21 cellular contexts compared by ENCODE assay signal in the genomic region with DNA sequence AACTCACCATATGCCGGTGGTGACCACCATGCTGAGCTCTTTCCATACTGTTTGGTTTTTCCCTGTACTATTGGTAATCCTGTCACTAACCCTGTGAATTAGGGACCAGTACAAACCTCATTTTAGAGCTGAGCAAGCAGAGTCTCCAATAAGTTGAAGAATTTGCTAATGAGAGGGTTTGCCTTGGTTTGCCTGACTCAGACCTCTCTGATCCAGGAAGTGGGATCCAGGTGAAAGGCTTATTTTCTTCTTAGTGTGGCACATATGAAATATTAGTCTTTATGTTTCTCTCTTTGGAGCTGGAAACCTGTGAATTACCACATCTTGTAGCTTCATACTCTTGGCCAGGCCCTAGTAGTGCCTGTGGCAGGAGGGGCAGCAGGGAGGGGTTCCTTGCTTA.
DNase-seq lines count a peak whose midpoint lies in the region; ATAC-seq, FAIRE-seq and TF ChIP-seq lines count a peak whose summit lies in the region.
"Had no signal": no experiment of that assay in that cellular context is flagged by ENCODE, and none has a peak within 500 bp of the region (broad histone marks: within the 10 kb centered on the region; RNA-seq: fewer than 3 reads in every experiment).

No MANE protein-coding gene starts in this region.

- peak; percentile 13; the same call in 1 of the 2 replicates for ATAC-seq in PC-3
- ATAC-seq: CD8-positive, alpha-beta T cell; HepG2; SK-N-SH treated with all-trans-retinoic acid at 6 μM for 48 hours had no signal

- no peaks in the 10 kb centered on the region for H3K27me3 ChIP-seq in PC-3 (ENCODE audit: low read length)
- H3K27me3 ChIP-seq in keratinocyte (ENCODE audit: control insufficient read depth, extremely low read depth, insufficient read depth, low read length), result no peaks in the 10 kb centered on the region
- H3K27me3 ChIP-seq in skeletal muscle satellite cell (ENCODE audit: control insufficient read depth, insufficient read depth, low read length), result no peaks in the 10 kb centered on the region
- 0 out of 2 replicates have a peak, but pooled peaks cover 4% of the 10 kb centered on the region for H3K27me3 ChIP-seq in SJCRH30
- peaks cover 0 to 27% (median 0%) of the 10 kb centered on the region in 45 donors for H3K27me3 ChIP-seq in dorsolateral prefrontal cortex
- H3K27me3 ChIP-seq: BLaER1 treated with 17β-estradiol and CSF1 and Interleukin-3, amounts not matched to agents 10 nM and 100 nM had no signal

- FAIRE-seq in keratinocyte (lab: Jason Lieb, UNC), result peak; percentile 61
- FAIRE-seq: H54, HepG2 had no signal

- POLR2A ChIA-PET in PC-3 (lab: Charles Lee; ENCODE audit: unreplicated experiment), result no interaction called here

- no peaks in the 10 kb centered on the region for H3K9me1 ChIP-seq in keratinocyte (ENCODE audit: control insufficient read depth, extremely low read depth, insufficient read depth, low read length)

- peaks cover 37% of the 10 kb centered on the region for H3K4me1 ChIP-seq in PC-3 (ENCODE audit: insufficient read depth, low read length)
- H3K4me1 ChIP-seq in keratinocyte (ENCODE audit: control insufficient read depth, extremely low read depth, insufficient read depth, low read length), result peaks cover 15% of the 10 kb centered on the region
- peaks cover 31% of the 10 kb centered on the region for H3K4me1 ChIP-seq in skeletal muscle satellite cell (ENCODE audit: control insufficient read depth, insufficient read depth, low read length)
- peaks cover 4% of the 10 kb centered on the region; the same call in 1 of the 2 replicates for H3K4me1 ChIP-seq in SJCRH30

- H3K27ac ChIP-seq in PC-3 (ENCODE audit: low read length) (peak overlapping the region; percentile 95), keratinocyte (ENCODE audit: control insufficient read depth, insufficient read depth, low read length) (no peak overlapping the region), SJCRH30 (no peak overlapping the region), dorsolateral prefrontal cortex (no peak overlapping the region)
- H3K27ac ChIP-seq: BLaER1 treated with 17β-estradiol and CSF1 and Interleukin-3, amounts not matched to agents 10 nM and 100 nM; KMS-11 had no signal

- H3F3A ChIP-seq in PC-3 (ENCODE audit: low read length, unreplicated experiment), result peaks cover 4% of the 10 kb centered on the region

- H3K4me3 ChIP-seq in PC-3 (ENCODE audit: low read length) (no peak overlapping the region), keratinocyte (ENCODE audit: control insufficient read depth in 2 of 3, extremely low read depth in 1 of 3, insufficient read depth in 2 of 3, low read depth in 1 of 3, low read length in 3 of 3) (no peak overlapping the region), skeletal muscle satellite cell (ENCODE audit: low read length) (no peak overlapping the region), SJCRH30 (no peak overlapping the region), dorsolateral prefrontal cortex (no peak overlapping the region)
- H3K4me3 ChIP-seq: BLaER1 treated with 17β-estradiol and CSF1 and Interleukin-3, amounts not matched to agents 10 nM and 100 nM had no signal

- intact Hi-C loops in PC-3 (cut with micrococcal nuclease), result loop anchor here (2.0 kb wide), 1 partner anchor 112 kb away; no protein-coding TSS in a partner anchor
- intact Hi-C loops in dorsolateral prefrontal cortex (cut with DNase I), result no loop called here

- peak overlapping the region; percentile 32 for H3K4me2 ChIP-seq in PC-3 (ENCODE audit: low read length)
- no peak overlapping the region for H3K4me2 ChIP-seq in keratinocyte (ENCODE audit: control insufficient read depth, extremely low read depth, insufficient read depth, low read depth, low read length)
- H3K4me2 ChIP-seq in skeletal muscle satellite cell (ENCODE audit: low read length), result peak overlapping the region; percentile 4
- H3K4me2 ChIP-seq: KMS-11 had no signal

- peak overlapping the region; percentile 59 for H3K9ac ChIP-seq in PC-3 (ENCODE audit: low read length)
- no peak overlapping the region for H3K9ac ChIP-seq in keratinocyte (ENCODE audit: control insufficient read depth, extremely low read depth, insufficient read depth, low read length)
- peak overlapping the region; percentile 60 for H3K9ac ChIP-seq in skeletal muscle satellite cell (ENCODE audit: low read depth, low read length)
- H3K9ac ChIP-seq: BLaER1 treated with 17β-estradiol and CSF1 and Interleukin-3, amounts not matched to agents 10 nM and 100 nM; KMS-11 had no signal

- TF ChIP-seq CTCF in PC-3 (conservative IDR thresholded peaks at IDR 0.05; ENCODE audit: low read depth, low read length) (no peak), keratinocyte (optimal IDR thresholded peaks at IDR 0.05 in 1 of 3, IDR thresholded peaks at IDR 0.05 in 1 of 3, conservative IDR thresholded peaks at IDR 0.05 in 1 of 3; ENCODE audit: extremely low read depth in 1 of 3, insufficient read depth in 2 of 3, low read length in 3 of 3) (no peak), dorsolateral prefrontal cortex (IDR thresholded peaks at IDR 0.05 in 54 of 56, conservative IDR thresholded peaks at IDR 0.05 in 2 of 56; ENCODE audit: low read depth in 1 of 56, partially characterized antibody in 56 of 56) (no peak)

- dilution Hi-C loops in keratinocyte (cut with MboI; ENCODE audit: extremely low pct_ligation_motif_present, low sequenced_read_pairs), result no loop called here

- H3K9me3 ChIP-seq in PC-3 (ENCODE audit: low read length), result no peaks in the 10 kb centered on the region
- no peaks in the 10 kb centered on the region for H3K9me3 ChIP-seq in keratinocyte (ENCODE audit: control insufficient read depth, low read depth, low read length)
- H3K9me3 ChIP-seq in skeletal muscle satellite cell (replicated peaks; ENCODE audit: low read length), result no peaks in the 10 kb centered on the region
- H3K9me3 ChIP-seq in SJCRH30 (replicated peaks), result no peaks in the 10 kb centered on the region; the same call in none of the 2 replicates
- H3K9me3 ChIP-seq: BLaER1 treated with 17β-estradiol and CSF1 and Interleukin-3, amounts not matched to agents 10 nM and 100 nM had no signal

- CTCF ChIA-PET in PC-3 (lab: Charles Lee), result no interaction called here

- no peaks in the 10 kb centered on the region for H4K20me1 ChIP-seq in PC-3 (ENCODE audit: low read length)
- no peaks in the 10 kb centered on the region for H4K20me1 ChIP-seq in keratinocyte (ENCODE audit: control insufficient read depth, extremely low read depth, insufficient read depth, low read length)
- H4K20me1 ChIP-seq: BLaER1 treated with 17β-estradiol and CSF1 and Interleukin-3, amounts not matched to agents 10 nM and 100 nM had no signal

- DNase-seq in EH (ENCODE audit: low read depth) (peak; percentile 40), PC-3 (peak; percentile 51), keratinocyte (ENCODE audit: low read depth, low spot score) (no peak), SJCRH30 (no peak), dorsolateral prefrontal cortex (no peak), NCI-H1417 treated with DMSO at 0.1 percent for 48 hours (lab: John Stamatoyannopoulos, UW) (no peak)
- DNase-seq: CD8-positive, alpha-beta T cell; DMS53; NCI-H1417; NCI-H1930; NCI-H2171; NCI-H446; NCI-H69; NK-92 treated with Interleukin-12 subunit alpha and Interleukin-12 subunit beta, amount 100 ng/mL, for 24 hours; SHP77 treated with DMSO at 0.1 percent for 48 hours had no signal

- H3K79me2 ChIP-seq in PC-3 (ENCODE audit: low read length) (no peaks in the 10 kb centered on the region), keratinocyte (ENCODE audit: control insufficient read depth, insufficient read depth, low read length) (no peaks in the 10 kb centered on the region)

- H3K36me3 ChIP-seq in PC-3 (ENCODE audit: low read depth, low read length), result no peaks in the 10 kb centered on the region
- no peaks in the 10 kb centered on the region for H3K36me3 ChIP-seq in keratinocyte (ENCODE audit: control insufficient read depth in 2 of 2, extremely low read depth in 1 of 2, insufficient read depth in 2 of 2, low read length in 2 of 2)
- H3K36me3 ChIP-seq in skeletal muscle satellite cell (ENCODE audit: insufficient read depth, low read length), result no peaks in the 10 kb centered on the region
- H3K36me3 ChIP-seq in SJCRH30, result no peaks in the 10 kb centered on the region
- H3K36me3 ChIP-seq: BLaER1 treated with 17β-estradiol and CSF1 and Interleukin-3, amounts not matched to agents 10 nM and 100 nM had no signal

- peak overlapping the region; percentile 61; the same call in 1 of the 2 replicates for H2AFZ ChIP-seq in PC-3 (ENCODE audit: low read length)
- peak overlapping the region; percentile 61 for H2AFZ ChIP-seq in keratinocyte (ENCODE audit: control insufficient read depth, low read length)

- H3K9me2 ChIP-seq in PC-3 (replicated peaks; ENCODE audit: low read length), result no peaks in the 10 kb centered on the region

- no TSS peak for BruUV-seq in PC-3 (replicated peaks; lab: Mats Ljungman, UMichigan)

Comparison
In these comparisons a context has a peak if more than half of its experiments do, and no peak if none do; other contexts are left out.
1. DNase-seq: peak in EH (single experiment) and PC-3 (single experiment); none in keratinocyte (single experiment), SJCRH30 (0 of 2), dorsolateral prefrontal cortex (0 of 10) and NCI-H1417 treated with DMSO at 0.1 percent for 48 hours (single experiment).